ENCODE assay signal across 28 cellular contexts in the genomic region with DNA sequence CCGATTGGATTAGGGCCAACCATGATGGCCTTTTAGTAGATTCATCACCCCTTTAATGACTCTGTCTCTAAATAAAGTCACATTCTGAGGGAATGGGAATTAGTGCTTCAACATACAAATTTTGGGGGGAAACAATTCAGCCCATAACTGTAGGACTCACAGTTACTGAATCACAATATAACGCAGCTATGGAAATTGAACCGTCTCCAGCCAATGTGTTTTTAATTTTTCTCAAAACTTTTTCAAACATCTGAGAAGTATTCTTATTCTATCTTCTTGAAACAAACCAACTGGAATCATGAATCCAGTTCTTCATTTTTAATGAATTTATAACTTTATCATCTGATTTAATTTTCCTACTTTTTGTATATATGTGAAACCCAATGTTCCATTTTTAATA.
"Had no signal": no experiment of that assay in that cellular context is flagged by ENCODE, and none has a peak within 500 bp of the region (broad histone marks: within the 10 kb centered on the region; RNA-seq: fewer than 3 reads in every experiment).

No MANE protein-coding gene starts in this region.

- H3K9me3 ChIP-seq: ascending aorta, colonic mucosa, esophagus muscularis mucosa had no signal

- DNase-seq: activated CD4-positive, alpha-beta memory T cell treated with anti-CD3 and anti-CD28 coated beads, Interleukin-2, amount 10 ng/mL, durations not matched to agents 7 days and 5 days; activated CD4-positive, alpha-beta T cell treated with anti-CD3 and anti-CD28 coated beads for 36 hours; activated CD4-positive, alpha-beta T cell treated with anti-CD3 and anti-CD28 coated beads, Interleukin-2, amount 10 ng/mL, durations not matched to agents 24 days and 14 days; activated CD4-positive, alpha-beta T cell treated with anti-CD3 and anti-CD28 coated beads, Interleukin-2, amount 50 U/mL, for 4 hours; activated CD4-positive, CD25-positive, alpha-beta regulatory T cell; activated CD4-positive, CD25-positive, alpha-beta regulatory T cell treated with anti-CD3 and anti-CD28 coated beads, Interleukin-2, amount 50 U/mL, for 72 hours; activated CD8-positive, alpha-beta memory T cell treated with anti-CD3 and anti-CD28 coated beads, Interleukin-2, amount 50 U/mL, for 48 hours; activated gamma-delta T cell; activated naive CD4-positive, alpha-beta T cell; activated naive CD4-positive, alpha-beta T cell treated with anti-CD3 and anti-CD28 coated beads, Interleukin-2, amount 10 ng/mL, durations not matched to agents 7 days and 5 days; activated naive CD8-positive, alpha-beta T cell treated with anti-CD3 and anti-CD28 coated beads, Interleukin-2, amount 10 ng/mL, durations not matched to agents 7 days and 5 days; activated T-cell treated with anti-CD3 and anti-CD28 coated beads for 4 hours; activated T-cell treated with anti-CD3 and anti-CD28 coated beads, Interleukin-2, amount 50 U/mL, for 24 hours; activated T-cell treated with anti-CD3 and anti-CD28 coated beads, Interleukin-2, amount 50 U/mL, for 72 hours; central memory CD4-positive, alpha-beta T cell; cerebellar nuclear complex; colonic mucosa; effector CD8-positive, alpha-beta T cell; erythroblast; heart left ventricle; hypothalamus; T-helper 2 cell had no signal

- FAIRE-seq: frontal cortex had no signal

- H3K36me3 ChIP-seq: ascending aorta, breast epithelium, cardiac muscle cell, colonic mucosa, esophagus muscularis mucosa, heart left ventricle had no signal

- H3K4me3 ChIP-seq: ascending aorta, breast epithelium, cardiac muscle cell, colonic mucosa, esophagus muscularis mucosa, heart left ventricle had no signal

- H3K27ac ChIP-seq: ascending aorta, breast epithelium, cardiac muscle cell, colonic mucosa, esophagus muscularis mucosa, heart left ventricle had no signal

- ATAC-seq: activated CD4-positive, alpha-beta T cell treated with anti-CD3 and anti-CD28 coated beads for 36 hours; activated naive CD4-positive, alpha-beta T cell treated with anti-CD3 and anti-CD28 coated beads, Interleukin-2, amount 50 U/mL, for 72 hours; activated T-cell treated with anti-CD3 and anti-CD28 coated beads, Interleukin-2, amount 50 U/mL, for 72 hours; heart left ventricle had no signal
